Comparison of ENCODE assay signal across 8 cellular contexts in the genomic region with DNA sequence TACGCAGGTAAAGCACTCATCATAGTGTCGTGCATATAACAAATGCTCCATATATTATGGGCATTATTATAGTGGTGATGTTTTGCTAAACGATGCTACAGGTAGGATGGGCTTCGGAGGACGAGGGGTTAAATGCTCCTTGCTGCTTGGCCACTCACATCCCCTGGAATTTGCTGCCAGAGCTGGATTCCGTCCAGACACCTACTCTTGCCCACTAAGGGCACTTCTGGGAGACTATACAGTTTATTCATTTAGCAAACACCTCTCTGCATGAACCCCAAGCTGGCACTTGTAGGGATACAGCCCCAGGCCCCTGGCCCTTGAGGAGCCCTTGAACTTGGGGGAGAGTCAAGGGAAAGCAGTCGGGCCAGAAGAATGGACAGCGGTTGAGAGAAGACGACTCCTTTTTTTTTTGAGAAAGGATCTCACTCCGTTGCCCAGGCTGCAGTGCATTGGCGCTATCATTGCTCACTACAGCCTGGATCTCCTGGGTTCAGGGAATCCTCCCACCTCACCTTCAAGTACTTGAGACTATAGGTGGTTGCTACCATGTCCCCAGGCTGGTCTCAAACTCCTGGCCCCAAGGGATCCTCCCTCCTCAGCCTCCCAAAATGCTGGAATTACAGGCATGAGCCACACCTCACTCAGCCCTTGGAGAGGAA. TPM values are rescaled to one million over a fixed set of nuclear protein-coding genes. Genes with fewer than 3 reads are reported as not detected.
DNase-seq lines count a peak whose midpoint lies in the region; ATAC-seq and TF ChIP-seq lines count a peak whose summit lies in the region.

No MANE protein-coding gene starts in this region.

- H3K27ac Mint-ChIP-seq in Caco-2 (ENCODE audit: unreplicated experiment) (no peak overlapping the region), endodermal cell (peak overlapping the region; percentile 20)

- H3F3A ChIP-seq in OCI-LY1 (ENCODE audit: insufficient read depth, low read length): peaks cover 6% of the 10 kb centered on the region; the same call in 1 of the 2 replicates

- TF ChIP-seq CTCF in Caco-2 (IDR thresholded peaks at IDR 0.05; ENCODE audit: insufficient read depth in 1 of 2, low read depth in 1 of 2, low read length in 1 of 2, severe bottlenecking in 1 of 2, unreplicated experiment in 1 of 2): no peak
- TF ChIP-seq CTCF in OCI-LY1 (IDR thresholded peaks at IDR 0.05; ENCODE audit: low read length): no peak
- TF ChIP-seq CTCF in endodermal cell (conservative IDR thresholded peaks at IDR 0.05): no peak

- BruUV-seq in Caco-2 (replicated peaks; lab: Mats Ljungman, UMichigan): no TSS peak

- peak overlapping the region; percentile 62 for H3K27ac ChIP-seq in OCI-LY1 (ENCODE audit: low read depth, low read length, poor library complexity, severe bottlenecking)
- H3K27ac ChIP-seq in endodermal cell (ENCODE audit: low read depth, low read length): no peak overlapping the region
- no peak overlapping the region for H3K27ac ChIP-seq in trophoblast cell (ENCODE audit: low read depth, low read length)

- no peaks in the 10 kb centered on the region for H3K27me3 ChIP-seq in Caco-2 (replicated peaks; ENCODE audit: control insufficient read depth, insufficient read depth, low read length)
- H3K27me3 ChIP-seq in OCI-LY1 (ENCODE audit: insufficient read depth, low read length): no peaks in the 10 kb centered on the region
- H3K27me3 ChIP-seq in endodermal cell (ENCODE audit: control insufficient read depth, insufficient read depth, low read length, poor library complexity, severe bottlenecking): no peaks in the 10 kb centered on the region
- no peaks in the 10 kb centered on the region for H3K27me3 ChIP-seq in trophoblast cell (ENCODE audit: insufficient read depth, low read length)

- DNase-seq in Caco-2 (no peak), endodermal cell (no peak), trophoblast cell (peak in 1 of 2 donors; percentile 70), hepatic stellate cell (ENCODE audit: low spot score) (no peak), NCI-H524 (lab: John Stamatoyannopoulos, UW) (no peak)
- DNase-seq in stimulated activated CD8-positive, alpha-beta memory T cell treated with anti-CD3 and anti-CD28 coated beads, Interleukin-4, amount 100 ng/mL, for 48 hours: no peak

- no peaks in the 10 kb centered on the region for H3K9me3 ChIP-seq in Caco-2
- H3K9me3 ChIP-seq in OCI-LY1 (ENCODE audit: low read length): no peaks in the 10 kb centered on the region
- H3K9me3 ChIP-seq in endodermal cell (ENCODE audit: control insufficient read depth, low read length): no peaks in the 10 kb centered on the region
- H3K9me3 ChIP-seq in trophoblast cell (ENCODE audit: insufficient read depth, low read depth, low read length): no peaks in the 10 kb centered on the region

- 84 to 93% methylated on average over 8 to 11 of the region's 11 CpGs for WGBS in endodermal cell (ENCODE audit: insufficient coverage in 1 of 2, insufficient read length in 1 of 2), 2 experiments
- no CpG with 5 or more reads among the region's 11 CpGs for WGBS in trophoblast cell (ENCODE audit: extremely low coverage, insufficient coverage, insufficient read length)

- H3K79me2 ChIP-seq in OCI-LY1 (ENCODE audit: insufficient read depth, low read length) (no peaks in the 10 kb centered on the region; the same call in 1 of the 2 replicates), trophoblast cell (ENCODE audit: control insufficient read depth, insufficient read depth, low read length, poor library complexity) (peaks cover 13% of the 10 kb centered on the region)

- H3K27me3 Mint-ChIP-seq in Caco-2 (ENCODE audit: insufficient read depth, unreplicated experiment) (no peaks in the 10 kb centered on the region), endodermal cell (ENCODE audit: insufficient read depth) (no peaks in the 10 kb centered on the region)

- H3K79me1 ChIP-seq in trophoblast cell (ENCODE audit: low read length): peaks cover 26% of the 10 kb centered on the region

- H3K36me3 Mint-ChIP-seq in Caco-2 (ENCODE audit: insufficient read depth, unreplicated experiment) (peaks cover 39% of the 10 kb centered on the region), endodermal cell (ENCODE audit: low read depth) (peaks cover 5% of the 10 kb centered on the region)

- no peak overlapping the region for H2BK120ac ChIP-seq in trophoblast cell (ENCODE audit: insufficient read depth, low read length, poor library complexity)

- peaks cover 8% of the 10 kb centered on the region for H3K4me1 Mint-ChIP-seq in Caco-2 (ENCODE audit: low read depth, unreplicated experiment)
- H3K4me1 Mint-ChIP-seq in endodermal cell: peaks cover 19% of the 10 kb centered on the region

- H3K36me3 ChIP-seq in Caco-2 (ENCODE audit: control insufficient read depth, insufficient read depth, low read length) (no peaks in the 10 kb centered on the region), OCI-LY1 (ENCODE audit: insufficient read depth, low read length) (peaks cover 8% of the 10 kb centered on the region; the same call in 1 of the 2 replicates), endodermal cell (ENCODE audit: control insufficient read depth, insufficient read depth, low read length) (no peaks in the 10 kb centered on the region), trophoblast cell (ENCODE audit: control insufficient read depth in 1 of 2, insufficient read depth in 2 of 2, low read length in 2 of 2) (peaks cover 11 to 16% of the 10 kb centered on the region in 2 experiments)

- H3K18ac ChIP-seq in trophoblast cell (ENCODE audit: low read length): no peak overlapping the region

- H2AK5ac ChIP-seq in trophoblast cell (ENCODE audit: low read length): no peak overlapping the region

- no peaks in the 10 kb centered on the region for H3K9me2 ChIP-seq in OCI-LY1 (ENCODE audit: low read depth, low read length)

- POLR2A ChIA-PET in Caco-2 (lab: Charles Lee): interaction anchor here (1.1 to 1.3 kb wide), 2 partner anchors 12 to 89 kb away, joined by 5 to 12 read pairs; a partner anchor contains a TSS

- no peak overlapping the region for H3K4ac ChIP-seq in trophoblast cell (ENCODE audit: low read depth, low read length)

- H4K8ac ChIP-seq in trophoblast cell (ENCODE audit: low read depth, low read length): no peak overlapping the region

- H3K4me1 ChIP-seq in Caco-2: peaks cover 16% of the 10 kb centered on the region
- peaks cover 39% of the 10 kb centered on the region for H3K4me1 ChIP-seq in OCI-LY1 (ENCODE audit: insufficient read depth, low read length, severe bottlenecking)
- H3K4me1 ChIP-seq in endodermal cell (ENCODE audit: control insufficient read depth, insufficient read depth, low read length): no peaks in the 10 kb centered on the region
- H3K4me1 ChIP-seq in trophoblast cell (ENCODE audit: control insufficient read depth in 1 of 2, insufficient read depth in 2 of 2, low read length in 2 of 2): peaks cover 23 to 32% of the 10 kb centered on the region in 2 experiments

- intact Hi-C loops in Caco-2 (cut with micrococcal nuclease; ENCODE audit: unreplicated experiment): loop anchor here (1.0 kb wide), 1 partner anchor 12 kb away; no protein-coding TSS in a partner anchor

- peak overlapping the region; percentile 41 for H4K91ac ChIP-seq in trophoblast cell (ENCODE audit: low read depth, low read length)

- no peaks in the 10 kb centered on the region for H3K9me3 Mint-ChIP-seq in Caco-2 (ENCODE audit: unreplicated experiment)
- no peaks in the 10 kb centered on the region for H3K9me3 Mint-ChIP-seq in endodermal cell

- H3K14ac ChIP-seq in trophoblast cell (ENCODE audit: low read length): no peak overlapping the region

- H3K4me3 ChIP-seq in Caco-2 (ENCODE audit: low read depth, low read length) (no peak overlapping the region), OCI-LY1 (ENCODE audit: low read depth, low read length, poor library complexity, severe bottlenecking) (no peak overlapping the region), endodermal cell (ENCODE audit: low read length) (no peak overlapping the region), trophoblast cell (ENCODE audit: low read depth, low read length) (no peak overlapping the region)

- no peak overlapping the region for H3K4me2 ChIP-seq in OCI-LY1 (ENCODE audit: low read length)
- peak overlapping the region; percentile 4 for H3K4me2 ChIP-seq in trophoblast cell (ENCODE audit: low read length)

- H3K9ac ChIP-seq in OCI-LY1 (ENCODE audit: low read length) (no peak overlapping the region), endodermal cell (ENCODE audit: extremely low read depth, low read length, poor library complexity, severe bottlenecking) (no peak overlapping the region), trophoblast cell (ENCODE audit: low read length) (no peak overlapping the region)

- H4K20me1 ChIP-seq in OCI-LY1 (ENCODE audit: insufficient read depth, low read length): no peaks in the 10 kb centered on the region

- no peak overlapping the region for H2BK12ac ChIP-seq in trophoblast cell (ENCODE audit: low read length)

- CTCF ChIA-PET in Caco-2 (lab: Charles Lee): interaction anchor here (0.6 to 2.8 kb wide), 9 partner anchors 10 to 94 kb away, joined by 3 to 44 read pairs (median 6); a partner anchor contains a TSS

- peak overlapping the region; percentile 78 for H3K4me3 Mint-ChIP-seq in Caco-2 (ENCODE audit: unreplicated experiment)
- no peak overlapping the region for H3K4me3 Mint-ChIP-seq in endodermal cell

- H2BK5ac ChIP-seq in trophoblast cell (ENCODE audit: low read depth, low read length, poor library complexity): no peak overlapping the region

- no peak overlapping the region for H4K12ac ChIP-seq in trophoblast cell (ENCODE audit: low read depth, low read length)

- H2AFZ ChIP-seq in OCI-LY1 (ENCODE audit: low read length) (no peak overlapping the region), trophoblast cell (ENCODE audit: insufficient read depth, low read length, poor library complexity) (no peak overlapping the region)

- ATAC-seq in GM21360 (IDR thresholded peaks at IDR 0.05; ENCODE audit: unreplicated experiment): no peak

- no peak overlapping the region for H3K23ac ChIP-seq in trophoblast cell (ENCODE audit: low read length)

RNA-seq across cellular contexts. Expression of a gene that starts 1.2 kb away (rescaled TPM):
- total RNA-seq in Caco-2 (2022) (78.9 and 88.5 TPM in 2 replicates), endodermal cell (10 to 100 TPM; 58.1 to 62.2 TPM)
- 51.9 TPM for polyA plus RNA-seq in endodermal cell (2013, experiment 1 of 2)
- polyA plus RNA-seq in endodermal cell (2013, experiment 2 of 2): 48.7 TPM
- polyA plus RNA-seq in trophoblast cell (2013): 62.8 and 66.5 TPM in 2 replicates

RNA-seq across cellular contexts. Expression of a gene that starts 1.3 kb away (rescaled TPM):
- total RNA-seq in Caco-2 (2022): 9.4 and 11.3 TPM in 2 replicates
- 10 to 100 TPM; 11.6 to 21.1 TPM for total RNA-seq in endodermal cell
- polyA plus RNA-seq in endodermal cell (2013, experiment 1 of 2): 9.7 TPM
- polyA plus RNA-seq in endodermal cell (2013, experiment 2 of 2): 10.2 TPM
- polyA plus RNA-seq in trophoblast cell (2013): 16.0 and 16.6 TPM in 2 replicates

RNA-seq across cellular contexts. Expression of a gene that starts 4.8 kb away (rescaled TPM):
- total RNA-seq in Caco-2 (2022) (43.8 and 55.6 TPM in 2 replicates), endodermal cell (10 to 100 TPM; 36.9 to 42.3 TPM)
- polyA plus RNA-seq in endodermal cell (2013, experiment 1 of 2): 46.5 TPM
- 62.7 TPM for polyA plus RNA-seq in endodermal cell (2013, experiment 2 of 2)
- 196 and 214 TPM in 2 replicates for polyA plus RNA-seq in trophoblast cell (2013)

RNA-seq across cellular contexts. Expression of a gene that starts 22.8 kb away (rescaled TPM):
- 14.3 and 17.4 TPM in 2 replicates for total RNA-seq in Caco-2 (2022)
- 1 to 10 TPM; 4.6 to 9.9 TPM for total RNA-seq in endodermal cell
- 4.4 TPM for polyA plus RNA-seq in endodermal cell (2013, experiment 1 of 2)
- polyA plus RNA-seq in endodermal cell (2013, experiment 2 of 2): 5.1 TPM
- 1.0 and 1.1 TPM in 2 replicates for polyA plus RNA-seq in trophoblast cell (2013)

RNA-seq across cellular contexts. Expression of a gene that starts 30.1 kb away (rescaled TPM):
- total RNA-seq in Caco-2 (2022) (11.5 TPM in 2 replicates), endodermal cell (10 to 100 TPM; 27.5 to 29.5 TPM)
- 34.7 TPM for polyA plus RNA-seq in endodermal cell (2013, experiment 1 of 2)
- polyA plus RNA-seq in endodermal cell (2013, experiment 2 of 2): 29.8 TPM
- polyA plus RNA-seq in trophoblast cell (2013): 7.8 TPM in 2 replicates
